In the genomic region with DNA sequence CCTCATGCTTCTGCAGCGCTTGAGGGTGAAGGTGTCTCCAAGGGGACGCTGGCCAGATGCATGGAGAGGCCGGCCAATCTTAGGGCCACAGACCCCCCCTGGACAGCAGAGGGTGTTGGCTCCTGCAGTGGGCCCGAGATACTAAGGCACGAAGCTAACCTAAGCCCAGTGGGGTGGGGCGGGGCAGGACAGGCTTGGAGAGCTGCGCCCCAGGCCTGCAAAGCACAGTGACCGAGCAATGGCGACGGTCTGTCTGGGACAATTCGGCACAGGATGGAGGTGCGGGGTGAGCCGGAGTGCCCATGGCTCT, we compare ENCODE assay signal across 15 cellular contexts. TPM values are rescaled to one million over a fixed set of nuclear protein-coding genes. Genes with fewer than 3 reads are reported as not detected.
DNase-seq lines count a peak whose midpoint lies in the region; ATAC-seq, FAIRE-seq and TF ChIP-seq lines count a peak whose summit lies in the region.
"Had no signal": no experiment of that assay in that cellular context is flagged by ENCODE, and none has a peak within 500 bp of the region (broad histone marks: within the 10 kb centered on the region; RNA-seq: fewer than 3 reads in every experiment).

No MANE protein-coding gene starts in this region.

- peaks cover 0 to 6% (median 0%) of the 10 kb centered on the region in 3 donors for H3K4me1 Mint-ChIP-seq in CD8-positive, alpha-beta memory T cell
- peaks cover 16% of the 10 kb centered on the region for H3K4me1 Mint-ChIP-seq in activated CD8-positive, alpha-beta T cell treated with anti-CD3 and anti-CD28 coated beads, Interleukin-2, amount 10 ng/mL, durations not matched to agents 7 days and 5 days (ENCODE audit: low read depth)
- peaks cover 7% of the 10 kb centered on the region for H3K4me1 Mint-ChIP-seq in mesothelial cell of epicardium

- peaks cover 0 to 9% of the 10 kb centered on the region in 2 donors for H3K27me3 Mint-ChIP-seq in CD8-positive, alpha-beta memory T cell
- peaks cover 2% of the 10 kb centered on the region for H3K27me3 Mint-ChIP-seq in activated CD8-positive, alpha-beta T cell treated with anti-CD3 and anti-CD28 coated beads, Interleukin-2, amount 10 ng/mL, durations not matched to agents 7 days and 5 days (ENCODE audit: low read depth)
- peaks cover 55% of the 10 kb centered on the region for H3K27me3 Mint-ChIP-seq in mesothelial cell of epicardium (ENCODE audit: low read depth)

- TF ChIP-seq RAD21 in HepG2 (CRISPR knock-in tag; IDR thresholded peaks at IDR 0.05), result no peak

- H3K79me2 ChIP-seq in HepG2 (ENCODE audit: insufficient read depth, low read length) (no peaks in the 10 kb centered on the region), Karpas-422 (ENCODE audit: low read length) (no peaks in the 10 kb centered on the region)

- H3K4me1 ChIP-seq in BLaER1 (peaks cover 67% of the 10 kb centered on the region), HepG2 (ENCODE audit: insufficient read depth, low read length) (peaks cover 48% of the 10 kb centered on the region), Karpas-422 (ENCODE audit: low read length) (peaks cover 21% of the 10 kb centered on the region)
- H3K4me1 ChIP-seq in CD8-positive, alpha-beta memory T cell (ENCODE audit: insufficient read depth, low read length), result peaks cover 6% of the 10 kb centered on the region

- H3K9me3 ChIP-seq in BLaER1, result no peaks in the 10 kb centered on the region
- no peaks in the 10 kb centered on the region for H3K9me3 ChIP-seq in CD8-positive, alpha-beta memory T cell (ENCODE audit: low read length)
- H3K9me3 ChIP-seq in HepG2 (ENCODE audit: low read length), result no peaks in the 10 kb centered on the region
- H3K9me3 ChIP-seq in Karpas-422 (ENCODE audit: low read length), result no peaks in the 10 kb centered on the region
- H3K9me3 ChIP-seq: heart left ventricle had no signal

- H3K36me3 ChIP-seq in BLaER1 (no peaks in the 10 kb centered on the region), HepG2 (replicated peaks in 1 of 2; ENCODE audit: control insufficient read depth in 1 of 2, insufficient read depth in 2 of 2, low read length in 2 of 2) (no peaks in the 10 kb centered on the region), Karpas-422 (ENCODE audit: insufficient read depth, low read length) (no peaks in the 10 kb centered on the region)
- H3K36me3 ChIP-seq in CD8-positive, alpha-beta memory T cell (ENCODE audit: insufficient read depth, low read length), result no peaks in the 10 kb centered on the region
- H3K36me3 ChIP-seq: heart left ventricle had no signal

- 94% methylated on average over 10 of the region's 13 CpGs for WGBS in HepG2 (ENCODE audit: low lambda C conversion rate)

- H3K36me3 Mint-ChIP-seq in CD8-positive, alpha-beta memory T cell, result no peaks in the 10 kb centered on the region
- no peaks in the 10 kb centered on the region for H3K36me3 Mint-ChIP-seq in activated CD8-positive, alpha-beta T cell treated with anti-CD3 and anti-CD28 coated beads, Interleukin-2, amount 10 ng/mL, durations not matched to agents 7 days and 5 days (ENCODE audit: low read depth)
- H3K36me3 Mint-ChIP-seq in mesothelial cell of epicardium, result no peaks in the 10 kb centered on the region

- TF ChIP-seq EP300 in HepG2 (IDR thresholded peaks at IDR 0.05; ENCODE audit: low read depth in 2 of 2, low read length in 2 of 2) (no peak), HepG2 (CRISPR knock-in tag; IDR thresholded peaks at IDR 0.05; ENCODE audit: borderline replicate concordance) (no peak)

- H2AFZ ChIP-seq in HepG2 (ENCODE audit: low read length), result no peak overlapping the region
- H2AFZ ChIP-seq in Karpas-422 (ENCODE audit: low read length), result no peak overlapping the region

- H3K4me3 Mint-ChIP-seq in CD8-positive, alpha-beta memory T cell, result peak overlapping the region in 6 of 7 donors; percentile 40 to 89 (median 72)
- peak overlapping the region; percentile 69 for H3K4me3 Mint-ChIP-seq in activated CD8-positive, alpha-beta T cell treated with anti-CD3 and anti-CD28 coated beads, Interleukin-2, amount 10 ng/mL, durations not matched to agents 7 days and 5 days
- H3K4me3 Mint-ChIP-seq in mesothelial cell of epicardium, result peak overlapping the region; percentile 71

- TF ChIP-seq POLR2A in HepG2 (IDR thresholded peaks at IDR 0.05; ENCODE audit: insufficient read depth in 1 of 2, low read depth in 2 of 2, low read length in 2 of 2), result no peak

- CTCF ChIA-PET in CD8-positive, alpha-beta memory T cell (lab: Charles Lee), result interaction anchor here (1.1 kb wide), 1 partner anchor 15 kb away, joined by 3 read pairs; no protein-coding TSS in a partner anchor
- CTCF ChIA-PET in activated CD8-positive, alpha-beta T cell treated with anti-CD3 and anti-CD28 coated beads, Interleukin-2, amount 10 ng/mL, durations not matched to agents 7 days and 5 days (lab: Charles Lee), result interaction anchor here (1.6 kb wide), 1 partner anchor 16 kb away, joined by 3 read pairs; no protein-coding TSS in a partner anchor
- CTCF ChIA-PET in HepG2 (lab: Yijun Ruan, JAX; ENCODE audit: low intra/inter-chr PET ratio, low total read pairs), result no interaction called here

- in situ Hi-C loops in HepG2 (cut with HindIII; ENCODE audit: extremely low pct_ligation_motif_present, low pct_unique_long_range_greater_than_20kb) (no loop called here), GM13976 (cut with MboI; ENCODE audit: low sequenced_read_pairs, unreplicated experiment) (no loop called here)

- no peak for FAIRE-seq in HepG2 (lab: Jason Lieb, UNC)
- no peak for FAIRE-seq in urothelium cell line (lab: Jason Lieb, UNC)

- no peak overlapping the region for H3K4me3 ChIP-seq in BLaER1
- H3K4me3 ChIP-seq in CD8-positive, alpha-beta memory T cell (ENCODE audit: low read length), result no peak overlapping the region
- no peak overlapping the region; a peak in 1 of 6 replicates for H3K4me3 ChIP-seq in HepG2 (replicated peaks in 1 of 3; ENCODE audit: insufficient read depth in 1 of 3, low read depth in 2 of 3, low read length in 3 of 3)
- no peak overlapping the region for H3K4me3 ChIP-seq in Karpas-422 (ENCODE audit: low read length)

- intact Hi-C loops in HepG2 (cut with micrococcal nuclease; ENCODE audit: unreplicated experiment), result no loop called here

- H3K9ac ChIP-seq in BLaER1, result no peak overlapping the region
- no peak overlapping the region for H3K9ac ChIP-seq in HepG2 (ENCODE audit: insufficient read depth, low read depth, low read length)
- H3K9ac ChIP-seq in Karpas-422 (ENCODE audit: low read length), result no peak overlapping the region

- H3K9me3 Mint-ChIP-seq in CD8-positive, alpha-beta memory T cell, result no peaks in the 10 kb centered on the region
- H3K9me3 Mint-ChIP-seq in activated CD8-positive, alpha-beta T cell treated with anti-CD3 and anti-CD28 coated beads, Interleukin-2, amount 10 ng/mL, durations not matched to agents 7 days and 5 days (ENCODE audit: insufficient read depth), result no peaks in the 10 kb centered on the region
- no peaks in the 10 kb centered on the region for H3K9me3 Mint-ChIP-seq in mesothelial cell of epicardium

- H4K20me1 ChIP-seq in BLaER1, result peaks cover 21% of the 10 kb centered on the region
- no peaks in the 10 kb centered on the region for H4K20me1 ChIP-seq in HepG2 (ENCODE audit: insufficient read depth, low read length)
- H4K20me1 ChIP-seq in Karpas-422 (ENCODE audit: insufficient read depth, low read depth, low read length), result no peaks in the 10 kb centered on the region

- H3K9me2 ChIP-seq in Karpas-422 (replicated peaks; ENCODE audit: insufficient read depth, low read length), result no peaks in the 10 kb centered on the region

- no peak for DNase-seq in CD8-positive, alpha-beta memory T cell
- DNase-seq in activated CD8-positive, alpha-beta T cell treated with anti-CD3 and anti-CD28 coated beads, Interleukin-2, amount 10 ng/mL, durations not matched to agents 7 days and 5 days, result no peak
- DNase-seq in mesothelial cell of epicardium (ENCODE audit: low spot score in 2 of 2, unreplicated experiment in 2 of 2) (no peak), HepG2 (ENCODE audit: low spot score) (no peak), GM13976 (ENCODE audit: low spot score) (no peak), urothelium cell line (ENCODE audit: low spot score) (no peak), Karpas-422 (no peak)
- DNase-seq: activated naive CD4-positive, alpha-beta T cell; COR-L47; NCI-H1092; NCI-H345 had no signal

- H3K27ac Mint-ChIP-seq in CD8-positive, alpha-beta memory T cell, result peak overlapping the region in 1 of 8 donors; percentile 76
- H3K27ac Mint-ChIP-seq in activated CD8-positive, alpha-beta T cell treated with anti-CD3 and anti-CD28 coated beads, Interleukin-2, amount 10 ng/mL, durations not matched to agents 7 days and 5 days, result peak overlapping the region; percentile 55
- H3K27ac Mint-ChIP-seq in mesothelial cell of epicardium, result no peak overlapping the region

- no peak for TF ChIP-seq CTCF in mesothelial cell of epicardium (IDR thresholded peaks at IDR 0.05; ENCODE audit: unreplicated experiment)
- TF ChIP-seq CTCF in HepG2 (CRISPR knock-in tag; IDR thresholded peaks at IDR 0.05), result no peak
- TF ChIP-seq CTCF in GM13976 (IDR thresholded peaks at IDR 0.05; ENCODE audit: borderline replicate concordance, control extremely low read depth, extremely low read depth, insufficient read depth, missing control alignments), result no peak

- BruUV-seq in HepG2 (replicated peaks; lab: Mats Ljungman, UMichigan), result no TSS peak

- POLR2A ChIA-PET in CD8-positive, alpha-beta memory T cell (lab: Charles Lee), result no interaction called here
- POLR2A ChIA-PET in activated CD8-positive, alpha-beta T cell treated with anti-CD3 and anti-CD28 coated beads, Interleukin-2, amount 10 ng/mL, durations not matched to agents 7 days and 5 days (lab: Charles Lee), result no interaction called here
- POLR2A ChIA-PET in HepG2 (lab: Yijun Ruan, JAX), result no interaction called here

- H3K27me3 ChIP-seq in BLaER1 (peaks cover 48% of the 10 kb centered on the region), HepG2 (ENCODE audit: control insufficient read depth in 1 of 2, insufficient read depth in 2 of 2, low read length in 2 of 2) (peaks cover 11 to 41% of the 10 kb centered on the region in 2 experiments), Karpas-422 (ENCODE audit: low read length) (no peaks in the 10 kb centered on the region)
- H3K27me3 ChIP-seq in CD8-positive, alpha-beta memory T cell (ENCODE audit: insufficient read depth, low read length, poor library complexity, severe bottlenecking), result no peaks in the 10 kb centered on the region

- no peak overlapping the region for H3K27ac ChIP-seq in BLaER1
- no peak overlapping the region for H3K27ac ChIP-seq in CD8-positive, alpha-beta memory T cell (ENCODE audit: low read depth, low read length)
- no peak overlapping the region for H3K27ac ChIP-seq in HepG2 (ENCODE audit: extremely low read length, insufficient read depth, low read length)
- no peak overlapping the region for H3K27ac ChIP-seq in Karpas-422 (ENCODE audit: low read length)
- H3K27ac ChIP-seq: heart left ventricle had no signal

- no peak for ATAC-seq in activated CD8-positive, alpha-beta T cell treated with anti-CD3 and anti-CD28 coated beads, Interleukin-2, amount 10 ng/mL, durations not matched to agents 7 days and 5 days
- ATAC-seq in HepG2, result no peak
- ATAC-seq: esophagus mucosa, heart left ventricle, sciatic nerve had no signal

- H3K4me2 ChIP-seq in BLaER1 (peak overlapping the region; percentile 91), HepG2 (ENCODE audit: low read depth, low read length) (no peak overlapping the region), Karpas-422 (ENCODE audit: low read depth, low read length, poor library complexity, severe bottlenecking) (no peak overlapping the region)

RNA-seq across cellular contexts. Expression of gene FNDC10, which starts 1.3 kb away (rescaled TPM):
- 1 to 10 TPM; 2.9 to 3.1 TPM for total RNA-seq in CD8-positive, alpha-beta memory T cell
- 1.1 TPM for polyA plus RNA-seq in CD8-positive, alpha-beta memory T cell
- total RNA-seq in activated CD8-positive, alpha-beta T cell treated with anti-CD3 and anti-CD28 coated beads, Interleukin-2, amount 10 ng/mL, durations not matched to agents 7 days and 5 days, result 1 to 10 TPM; 7.5 to 9.3 TPM
- total RNA-seq in mesothelial cell of epicardium, result 5.4 to 6.2 TPM (median 5.4 TPM) in 3 replicates
- 2.0 and 2.5 TPM in 2 replicates for total RNA-seq in HepG2 (2016; rRNA removed; fragmentation: Illumina TruSeq; extraction: Trizol)
- total RNA-seq in HepG2 (2016; cell fraction: cytosol; rRNA removed; fragmentation: Illumina TruSeq; extraction: Trizol; ENCODE audit: low read depth), result 6.6 and 6.8 TPM in 2 replicates
- total RNA-seq in HepG2 (2016; cell fraction: insoluble cytoplasmic fraction; rRNA removed; fragmentation: Illumina TruSeq; extraction: Trizol), result 2.4 and 2.8 TPM in 2 replicates
- total RNA-seq in HepG2 (2016; cell fraction: membrane; rRNA removed; fragmentation: Illumina TruSeq; extraction: Trizol), result 10.4 and 11.3 TPM in 2 replicates
- 1.1 and 1.3 TPM in 2 replicates for total RNA-seq in HepG2 (2016; cell fraction: nucleus; rRNA removed; fragmentation: Illumina TruSeq; extraction: Trizol)
- 2.2 and 3.1 TPM in 2 replicates for polyA plus RNA-seq in HepG2 (2011; rRNA removed)
- polyA plus RNA-seq in HepG2 (2011; cell fraction: cytosol; rRNA removed), result 2.6 and 5.4 TPM in 2 replicates
- polyA plus RNA-seq in HepG2 (2011; cell fraction: nucleus; rRNA removed), result 3.9 and 4.3 TPM in 2 replicates
- polyA plus RNA-seq in HepG2 (2012), result 4.0 and 4.3 TPM in 2 replicates
- polyA plus RNA-seq in HepG2 (2016; cell fraction: cytosol; fragmentation: Illumina TruSeq; extraction: Trizol; ENCODE audit: low read depth), result 20.0 and 21.4 TPM in 2 replicates
- polyA plus RNA-seq in HepG2 (2016; cell fraction: insoluble cytoplasmic fraction; fragmentation: Illumina TruSeq; extraction: Trizol; ENCODE audit: low read depth), result 5.1 and 6.0 TPM in 2 replicates
- 21.7 and 28.5 TPM in 2 replicates for polyA plus RNA-seq in HepG2 (2016; cell fraction: membrane; fragmentation: Illumina TruSeq; extraction: Trizol; ENCODE audit: low read depth)
- polyA plus RNA-seq in HepG2 (2016; cell fraction: nucleus; fragmentation: Illumina TruSeq; extraction: Trizol; ENCODE audit: insufficient read depth, low read depth), result 4.3 and 4.8 TPM in 2 replicates
- polyA minus RNA-seq in HepG2 (2011; rRNA and poly(A)+ RNA removed; ENCODE audit: low replicate concordance), result 4.9 TPM in 1 of 2 replicates, not detected in the other
- 4.0 and 4.4 TPM in 2 replicates for polyA minus RNA-seq in HepG2 (2011; cell fraction: cytosol; rRNA and poly(A)+ RNA removed)
- polyA minus RNA-seq in HepG2 (2011; cell fraction: nucleus; rRNA and poly(A)+ RNA removed), result 0.64 and 1.1 TPM in 2 replicates
- total RNA-seq in Karpas-422 (2014; rRNA removed; shearing (Covaris generic); ENCODE audit: low replicate concordance), result 0.14 TPM in 1 of 2 replicates, not detected in the other

RNA-seq across cellular contexts. Expression of gene MIB2, which starts 16.6 kb away (rescaled TPM):
- 10 to 100 TPM; 45.7 to 46.6 TPM for total RNA-seq in CD8-positive, alpha-beta memory T cell
- 40.4 TPM for polyA plus RNA-seq in CD8-positive, alpha-beta memory T cell
- total RNA-seq in activated CD8-positive, alpha-beta T cell treated with anti-CD3 and anti-CD28 coated beads, Interleukin-2, amount 10 ng/mL, durations not matched to agents 7 days and 5 days, result 10 to 100 TPM; 49.3 to 50.7 TPM
- total RNA-seq in mesothelial cell of epicardium, result 110 to 117 TPM (median 112 TPM) in 3 replicates
- 10.3 and 30.4 TPM in 2 replicates for total RNA-seq in HepG2 (2016; rRNA removed; fragmentation: Illumina TruSeq; extraction: Trizol)
- total RNA-seq in HepG2 (2016; cell fraction: cytosol; rRNA removed; fragmentation: Illumina TruSeq; extraction: Trizol; ENCODE audit: low read depth), result 16.4 and 16.7 TPM in 2 replicates
- total RNA-seq in HepG2 (2016; cell fraction: insoluble cytoplasmic fraction; rRNA removed; fragmentation: Illumina TruSeq; extraction: Trizol), result 9.2 and 32.3 TPM in 2 replicates
- total RNA-seq in HepG2 (2016; cell fraction: membrane; rRNA removed; fragmentation: Illumina TruSeq; extraction: Trizol), result 20.6 and 22.6 TPM in 2 replicates
- 24.1 and 25.9 TPM in 2 replicates for total RNA-seq in HepG2 (2016; cell fraction: nucleus; rRNA removed; fragmentation: Illumina TruSeq; extraction: Trizol)
- 19.9 and 31.3 TPM in 2 replicates for polyA plus RNA-seq in HepG2 (2011; rRNA removed)
- 12.2 and 30.4 TPM in 2 replicates for polyA plus RNA-seq in HepG2 (2011; cell fraction: cytosol; rRNA removed)
- 421 and 707 TPM in 2 replicates for polyA plus RNA-seq in HepG2 (2011; cell fraction: nucleus; rRNA removed)
- 16.8 and 35.3 TPM in 2 replicates for polyA plus RNA-seq in HepG2 (2012)
- polyA plus RNA-seq in HepG2 (2016; cell fraction: cytosol; fragmentation: Illumina TruSeq; extraction: Trizol; ENCODE audit: low read depth), result 15.5 and 15.9 TPM in 2 replicates
- polyA plus RNA-seq in HepG2 (2016; cell fraction: insoluble cytoplasmic fraction; fragmentation: Illumina TruSeq; extraction: Trizol; ENCODE audit: low read depth), result 9.4 and 11.7 TPM in 2 replicates
- polyA plus RNA-seq in HepG2 (2016; cell fraction: membrane; fragmentation: Illumina TruSeq; extraction: Trizol; ENCODE audit: low read depth), result 14.1 and 15.4 TPM in 2 replicates
- 59.2 and 75.4 TPM in 2 replicates for polyA plus RNA-seq in HepG2 (2016; cell fraction: nucleus; fragmentation: Illumina TruSeq; extraction: Trizol; ENCODE audit: insufficient read depth, low read depth)
- polyA minus RNA-seq in HepG2 (2011; rRNA and poly(A)+ RNA removed; ENCODE audit: low replicate concordance), result 24.6 and 100 TPM in 2 replicates
- polyA minus RNA-seq in HepG2 (2011; cell fraction: cytosol; rRNA and poly(A)+ RNA removed), result 27.4 and 28.8 TPM in 2 replicates
- 51.5 and 62.8 TPM in 2 replicates for polyA minus RNA-seq in HepG2 (2011; cell fraction: nucleus; rRNA and poly(A)+ RNA removed)
- 24.8 and 54.3 TPM in 2 replicates for total RNA-seq in Karpas-422 (2014; rRNA removed; shearing (Covaris generic); ENCODE audit: low replicate concordance)

RNA-seq across cellular contexts. Expression of gene SSU72, which starts 24.0 kb away (rescaled TPM):
- 100 to 1,000 TPM; 123 to 128 TPM for total RNA-seq in CD8-positive, alpha-beta memory T cell
- polyA plus RNA-seq in CD8-positive, alpha-beta memory T cell, result 231 TPM
- total RNA-seq in activated CD8-positive, alpha-beta T cell treated with anti-CD3 and anti-CD28 coated beads, Interleukin-2, amount 10 ng/mL, durations not matched to agents 7 days and 5 days, result 100 to 1,000 TPM; 123 to 129 TPM
- total RNA-seq in mesothelial cell of epicardium (97.2 to 98.8 TPM (median 97.4 TPM) in 3 replicates), HepG2 (2016; rRNA removed; fragmentation: Illumina TruSeq; extraction: Trizol) (63.5 and 67.1 TPM in 2 replicates)
- 174 and 181 TPM in 2 replicates for total RNA-seq in HepG2 (2016; cell fraction: cytosol; rRNA removed; fragmentation: Illumina TruSeq; extraction: Trizol; ENCODE audit: low read depth)
- total RNA-seq in HepG2 (2016; cell fraction: insoluble cytoplasmic fraction; rRNA removed; fragmentation: Illumina TruSeq; extraction: Trizol), result 55.4 and 71.0 TPM in 2 replicates
- 205 and 206 TPM in 2 replicates for total RNA-seq in HepG2 (2016; cell fraction: membrane; rRNA removed; fragmentation: Illumina TruSeq; extraction: Trizol)
- total RNA-seq in HepG2 (2016; cell fraction: nucleus; rRNA removed; fragmentation: Illumina TruSeq; extraction: Trizol), result 33.8 and 37.5 TPM in 2 replicates
- polyA plus RNA-seq in HepG2 (2011; rRNA removed), result 41.7 and 42.8 TPM in 2 replicates
- 46.2 and 47.3 TPM in 2 replicates for polyA plus RNA-seq in HepG2 (2011; cell fraction: cytosol; rRNA removed)
- polyA plus RNA-seq in HepG2 (2011; cell fraction: nucleus; rRNA removed), result 54.5 and 58.4 TPM in 2 replicates
- polyA plus RNA-seq in HepG2 (2012), result 78.4 and 81.7 TPM in 2 replicates
- 402 and 408 TPM in 2 replicates for polyA plus RNA-seq in HepG2 (2016; cell fraction: cytosol; fragmentation: Illumina TruSeq; extraction: Trizol; ENCODE audit: low read depth)
- polyA plus RNA-seq in HepG2 (2016; cell fraction: insoluble cytoplasmic fraction; fragmentation: Illumina TruSeq; extraction: Trizol; ENCODE audit: low read depth), result 95.7 and 105 TPM in 2 replicates
- polyA plus RNA-seq in HepG2 (2016; cell fraction: membrane; fragmentation: Illumina TruSeq; extraction: Trizol; ENCODE audit: low read depth), result 348 and 359 TPM in 2 replicates
- polyA plus RNA-seq in HepG2 (2016; cell fraction: nucleus; fragmentation: Illumina TruSeq; extraction: Trizol; ENCODE audit: insufficient read depth, low read depth), result 88.7 and 92.0 TPM in 2 replicates
- 60.1 and 74.5 TPM in 2 replicates for polyA minus RNA-seq in HepG2 (2011; rRNA and poly(A)+ RNA removed; ENCODE audit: low replicate concordance)
- polyA minus RNA-seq in HepG2 (2011; cell fraction: cytosol; rRNA and poly(A)+ RNA removed), result 44.8 and 47.0 TPM in 2 replicates
- polyA minus RNA-seq in HepG2 (2011; cell fraction: nucleus; rRNA and poly(A)+ RNA removed), result 35.7 and 37.5 TPM in 2 replicates
- 70.9 and 80.6 TPM in 2 replicates for total RNA-seq in Karpas-422 (2014; rRNA removed; shearing (Covaris generic); ENCODE audit: low replicate concordance)

RNA-seq across cellular contexts. Expression of gene MMP23B, which starts 33.3 kb away (rescaled TPM):
- total RNA-seq in CD8-positive, alpha-beta memory T cell, result 1 to 10 TPM; 2.1 to 2.9 TPM
- polyA plus RNA-seq in CD8-positive, alpha-beta memory T cell, result 3.4 TPM
- 1 to 10 TPM; 1.7 to 2.0 TPM for total RNA-seq in activated CD8-positive, alpha-beta T cell treated with anti-CD3 and anti-CD28 coated beads, Interleukin-2, amount 10 ng/mL, durations not matched to agents 7 days and 5 days
- total RNA-seq in mesothelial cell of epicardium, result 63.8 to 70.3 TPM (median 65.4 TPM) in 3 replicates
- total RNA-seq in HepG2 (2016; rRNA removed; fragmentation: Illumina TruSeq; extraction: Trizol), result 0.75 and 1.0 TPM in 2 replicates
- 1.0 and 1.4 TPM in 2 replicates for total RNA-seq in HepG2 (2016; cell fraction: cytosol; rRNA removed; fragmentation: Illumina TruSeq; extraction: Trizol; ENCODE audit: low read depth)
- 0.46 and 1.8 TPM in 2 replicates for total RNA-seq in HepG2 (2016; cell fraction: insoluble cytoplasmic fraction; rRNA removed; fragmentation: Illumina TruSeq; extraction: Trizol)
- 1.1 and 1.5 TPM in 2 replicates for total RNA-seq in HepG2 (2016; cell fraction: membrane; rRNA removed; fragmentation: Illumina TruSeq; extraction: Trizol)
- total RNA-seq in HepG2 (2016; cell fraction: nucleus; rRNA removed; fragmentation: Illumina TruSeq; extraction: Trizol), result 2.1 and 2.7 TPM in 2 replicates
- 0.61 and 2.0 TPM in 2 replicates for polyA plus RNA-seq in HepG2 (2011; rRNA removed)
- polyA plus RNA-seq in HepG2 (2011; cell fraction: cytosol; rRNA removed), result 0.92 and 1.5 TPM in 2 replicates
- polyA plus RNA-seq in HepG2 (2011; cell fraction: nucleus; rRNA removed), result 16.7 and 18.0 TPM in 2 replicates
- 0.85 and 1.5 TPM in 2 replicates for polyA plus RNA-seq in HepG2 (2012)
- 0.46 and 1.3 TPM in 2 replicates for polyA plus RNA-seq in HepG2 (2016; cell fraction: cytosol; fragmentation: Illumina TruSeq; extraction: Trizol; ENCODE audit: low read depth)
- polyA plus RNA-seq in HepG2 (2016; cell fraction: insoluble cytoplasmic fraction; fragmentation: Illumina TruSeq; extraction: Trizol; ENCODE audit: low read depth), result 0.38 and 0.46 TPM in 2 replicates
- polyA plus RNA-seq in HepG2 (2016; cell fraction: membrane; fragmentation: Illumina TruSeq; extraction: Trizol; ENCODE audit: low read depth), result 0.78 and 1.4 TPM in 2 replicates
- polyA plus RNA-seq in HepG2 (2016; cell fraction: nucleus; fragmentation: Illumina TruSeq; extraction: Trizol; ENCODE audit: insufficient read depth, low read depth), result 0.47 and 1.1 TPM in 2 replicates
- 0.54 and 0.75 TPM in 2 replicates for polyA minus RNA-seq in HepG2 (2011; rRNA and poly(A)+ RNA removed; ENCODE audit: low replicate concordance)
- 0.79 TPM in 1 of 2 replicates, not detected in the other for polyA minus RNA-seq in HepG2 (2011; cell fraction: cytosol; rRNA and poly(A)+ RNA removed)
- polyA minus RNA-seq in HepG2 (2011; cell fraction: nucleus; rRNA and poly(A)+ RNA removed), result 0.77 and 1.4 TPM in 2 replicates
- 1.3 and 2.7 TPM in 2 replicates for total RNA-seq in Karpas-422 (2014; rRNA removed; shearing (Covaris generic); ENCODE audit: low replicate concordance)

RNA-seq across cellular contexts. Expression of gene TMEM240, which starts 58.3 kb away (rescaled TPM):
- total RNA-seq in CD8-positive, alpha-beta memory T cell, result under 1 TPM; 0.33 to 0.59 TPM
- not detected for polyA plus RNA-seq in CD8-positive, alpha-beta memory T cell
- total RNA-seq in activated CD8-positive, alpha-beta T cell treated with anti-CD3 and anti-CD28 coated beads, Interleukin-2, amount 10 ng/mL, durations not matched to agents 7 days and 5 days, result 1 to 10 TPM; 1.0 to 1.1 TPM
- total RNA-seq in mesothelial cell of epicardium, result 16.7 to 18.3 TPM (median 17.3 TPM) in 3 replicates
- not detected in 2 replicates for total RNA-seq in HepG2 (2016; rRNA removed; fragmentation: Illumina TruSeq; extraction: Trizol)
- not detected in 2 replicates for total RNA-seq in HepG2 (2016; cell fraction: cytosol; rRNA removed; fragmentation: Illumina TruSeq; extraction: Trizol; ENCODE audit: low read depth)
- not detected in 2 replicates for total RNA-seq in HepG2 (2016; cell fraction: insoluble cytoplasmic fraction; rRNA removed; fragmentation: Illumina TruSeq; extraction: Trizol)
- not detected in 2 replicates for total RNA-seq in HepG2 (2016; cell fraction: membrane; rRNA removed; fragmentation: Illumina TruSeq; extraction: Trizol)
- not detected in 2 replicates for total RNA-seq in HepG2 (2016; cell fraction: nucleus; rRNA removed; fragmentation: Illumina TruSeq; extraction: Trizol)
- polyA plus RNA-seq in HepG2 (2011; rRNA removed), result 0.17 and 0.21 TPM in 2 replicates
- polyA plus RNA-seq in HepG2 (2011; cell fraction: cytosol; rRNA removed), result 0.17 TPM in 1 of 2 replicates, not detected in the other
- 3.9 and 4.5 TPM in 2 replicates for polyA plus RNA-seq in HepG2 (2011; cell fraction: nucleus; rRNA removed)
- 0.58 and 1.1 TPM in 2 replicates for polyA plus RNA-seq in HepG2 (2012)
- polyA plus RNA-seq in HepG2 (2016; cell fraction: cytosol; fragmentation: Illumina TruSeq; extraction: Trizol; ENCODE audit: low read depth), result not detected in 2 replicates
- 0.34 TPM in 1 of 2 replicates, not detected in the other for polyA plus RNA-seq in HepG2 (2016; cell fraction: insoluble cytoplasmic fraction; fragmentation: Illumina TruSeq; extraction: Trizol; ENCODE audit: low read depth)
- not detected in 2 replicates for polyA plus RNA-seq in HepG2 (2016; cell fraction: membrane; fragmentation: Illumina TruSeq; extraction: Trizol; ENCODE audit: low read depth)
- 0.90 TPM in 1 of 2 replicates, not detected in the other for polyA plus RNA-seq in HepG2 (2016; cell fraction: nucleus; fragmentation: Illumina TruSeq; extraction: Trizol; ENCODE audit: insufficient read depth, low read depth)
- polyA minus RNA-seq in HepG2 (2011; rRNA and poly(A)+ RNA removed; ENCODE audit: low replicate concordance), result not detected in 2 replicates
- polyA minus RNA-seq in HepG2 (2011; cell fraction: cytosol; rRNA and poly(A)+ RNA removed), result not detected in 2 replicates
- not detected in 2 replicates for polyA minus RNA-seq in HepG2 (2011; cell fraction: nucleus; rRNA and poly(A)+ RNA removed)
- total RNA-seq in Karpas-422 (2014; rRNA removed; shearing (Covaris generic); ENCODE audit: low replicate concordance), result 2.6 TPM in 1 of 2 replicates, not detected in the other
- total RNA-seq: esophagus mucosa had no signal
